1 cellular context compared by ENCODE assay signal in the genomic region with DNA sequence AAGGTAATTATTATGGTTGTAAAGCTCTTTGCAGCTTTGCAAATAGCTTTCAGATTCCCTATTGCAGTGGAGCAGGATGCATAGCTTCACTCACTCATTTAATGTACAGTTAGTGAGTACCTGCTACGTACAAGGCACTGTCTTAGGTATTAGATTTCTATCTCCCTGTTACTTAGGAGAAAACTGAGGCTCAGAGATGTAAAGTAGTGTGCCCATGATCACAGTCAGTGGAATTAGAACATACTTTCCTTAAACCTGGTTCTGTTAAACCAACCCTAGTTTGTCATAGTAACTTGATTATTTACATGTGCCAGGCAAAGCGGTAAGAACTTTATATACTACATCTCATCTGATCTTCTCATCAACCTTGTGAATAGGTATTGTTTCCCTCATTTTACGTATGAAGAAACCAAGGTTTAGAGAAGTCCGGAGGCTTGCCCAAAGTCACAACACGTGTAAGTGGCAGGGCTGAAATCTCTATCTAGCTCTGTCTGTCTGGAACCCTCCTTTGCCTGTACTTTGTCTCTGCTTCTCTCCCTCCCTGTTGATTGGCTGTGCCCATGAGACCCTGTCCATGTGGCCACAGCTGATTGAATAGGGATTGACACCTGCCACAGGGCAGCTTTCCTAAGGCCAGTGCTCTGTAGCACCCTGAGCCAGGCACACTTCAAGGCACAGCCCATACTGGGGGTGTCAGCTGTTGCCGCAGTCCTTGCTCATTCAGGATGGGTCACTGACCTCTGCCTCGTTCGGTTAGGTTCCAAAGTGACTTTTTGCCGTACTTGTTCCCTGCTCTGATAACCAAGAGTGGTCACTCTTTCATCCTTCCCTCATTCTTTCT.
TF ChIP-seq lines count a peak whose summit lies in the region.

No MANE protein-coding gene starts in this region.

TF ChIP-seq in IMR-90, 13 proteins besides CTCF, POLR2A, EP300 and RAD21 (continued from another document):
- TF ChIP-seq USF2 (IDR thresholded peaks at IDR 0.05; ENCODE audit: low read depth, low read length) (no peak), RCOR1 (IDR thresholded peaks at IDR 0.05; ENCODE audit: insufficient replicate concordance, low read length) (no peak), BHLHE40 (IDR thresholded peaks at IDR 0.05; ENCODE audit: low read depth, low read length) (no peak)
- TF ChIP-seq, protein P1, sequence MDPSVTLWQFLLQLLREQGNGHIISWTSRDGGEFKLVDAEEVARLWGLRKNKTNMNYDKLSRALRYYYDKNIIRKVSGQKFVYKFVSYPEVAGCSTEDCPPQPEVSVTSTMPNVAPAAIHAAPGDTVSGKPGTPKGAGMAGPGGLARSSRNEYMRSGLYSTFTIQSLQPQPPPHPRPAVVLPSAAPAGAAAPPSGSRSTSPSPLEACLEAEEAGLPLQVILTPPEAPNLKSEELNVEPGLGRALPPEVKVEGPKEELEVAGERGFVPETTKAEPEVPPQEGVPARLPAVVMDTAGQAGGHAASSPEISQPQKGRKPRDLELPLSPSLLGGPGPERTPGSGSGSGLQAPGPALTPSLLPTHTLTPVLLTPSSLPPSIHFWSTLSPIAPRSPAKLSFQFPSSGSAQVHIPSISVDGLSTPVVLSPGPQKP (IDR thresholded peaks at IDR 0.05; ENCODE audit: borderline replicate concordance, low read depth, low read length), result no peak
TF ChIP-seq in IMR-90: peak in this region for 0.
